Comparison of ENCODE assay signal across 21 cellular contexts in genomic region chr13:36787181-36787580, GRCh38. TPM values are rescaled to one million over a fixed set of nuclear protein-coding genes. Genes with fewer than 3 reads are reported as not detected.
DNase-seq lines count a peak whose midpoint lies in the region; ATAC-seq and TF ChIP-seq lines count a peak whose summit lies in the region.
"Had no signal": no experiment of that assay in that cellular context is flagged by ENCODE, and none has a peak within 500 bp of the region (broad histone marks: within the 10 kb centered on the region; RNA-seq: fewer than 3 reads in every experiment).

No MANE protein-coding gene starts in this region.

- no peaks in the 10 kb centered on the region for H3F3A ChIP-seq in GM23338 (replicated peaks; ENCODE audit: low read depth)
- no peaks in the 10 kb centered on the region for H3F3A ChIP-seq in neural progenitor cell (ENCODE audit: low read depth)

- TF ChIP-seq CTCF in GM23338 (conservative IDR thresholded peaks at IDR 0.05; ENCODE audit: low read depth in 2 of 2) (no peak), esophagus muscularis mucosa (IDR thresholded peaks at IDR 0.05) (no peak), neural progenitor cell (IDR thresholded peaks at IDR 0.05) (no peak)

- H3K4me2 ChIP-seq in GM23338 (no peak overlapping the region), neural progenitor cell (no peak overlapping the region)

- no peak for DNase-seq in GM23338 (ENCODE audit: low spot score)
- peak; percentile 15 for DNase-seq in SK-N-DZ (ENCODE audit: low spot score)
- peak; percentile 57 for DNase-seq in esophagus muscularis mucosa (ENCODE audit: extremely low spot score)
- DNase-seq in neural progenitor cell (ENCODE audit: low spot score): no peak
- no peak for DNase-seq in stimulated activated CD4-positive, alpha-beta T cell treated with anti-CD3 and anti-CD28 coated beads, Interleukin-2, amount 100 ng/mL, for 48 hours
- DNase-seq in activated T-helper 1 cell treated with anti-CD3 and anti-CD28 coated beads, Interleukin-12 subunit alpha, Interleukin-12 subunit beta, Interleukin-2, Interleukin-4 antibody, amounts not matched to agents 30 ng/mL and 10 ng/mL and 1 ng/mL, durations not matched to agents 14 hours and 24 hours and 36 hours (ENCODE audit: low spot score): no peak
- DNase-seq in NCI-H226: no peak
- DNase-seq: COR-L47, DMS53, KBM-7, NCI-H1092, NCI-H1694, NCI-H2107, NCI-H446, NCI-H69, RPMI8226, SJCRH30, SW 1271 had no signal

- ATAC-seq in GM23338 (peak; percentile 38; the same call in 1 of the 3 replicates), HG03108 (IDR thresholded peaks at IDR 0.05; ENCODE audit: unreplicated experiment) (no peak)
- ATAC-seq: HCT116 had no signal

- H3K9me3 Mint-ChIP-seq in GM23338: no peaks in the 10 kb centered on the region
- H3K9me3 Mint-ChIP-seq in neural progenitor cell: no peaks in the 10 kb centered on the region
- H3K9me3 Mint-ChIP-seq in activated T-helper 1 cell treated with anti-CD3 and anti-CD28 coated beads, Interleukin-12 subunit alpha, Interleukin-12 subunit beta, Interleukin-2, Interleukin-4 antibody, amounts not matched to agents 30 ng/mL and 10 ng/mL and 1 ng/mL, durations not matched to agents 14 hours and 24 hours and 36 hours: no peaks in the 10 kb centered on the region

- peak overlapping the region; percentile 61; the same call in 1 of the 2 replicates for H2AFZ ChIP-seq in GM23338
- H2AFZ ChIP-seq in neural progenitor cell (replicated peaks): peak overlapping the region; percentile 81

- H3K4me1 Mint-ChIP-seq in GM23338 (peaks cover 15% of the 10 kb centered on the region), neural progenitor cell (peaks cover 24% of the 10 kb centered on the region)
- H3K4me1 Mint-ChIP-seq in activated T-helper 1 cell treated with anti-CD3 and anti-CD28 coated beads, Interleukin-12 subunit alpha, Interleukin-12 subunit beta, Interleukin-2, Interleukin-4 antibody, amounts not matched to agents 30 ng/mL and 10 ng/mL and 1 ng/mL, durations not matched to agents 14 hours and 24 hours and 36 hours (ENCODE audit: low read depth): no peaks in the 10 kb centered on the region

- H3K9me2 ChIP-seq in GM23338 (ENCODE audit: insufficient read depth): no peaks in the 10 kb centered on the region

- intact Hi-C loops in esophagus muscularis mucosa (cut with DNase I): no loop called here
- intact Hi-C loops in activated T-helper 1 cell treated with anti-CD3 and anti-CD28 coated beads, Interleukin-12 subunit alpha, Interleukin-12 subunit beta, Interleukin-2, Interleukin-4 antibody, amounts not matched to agents 30 ng/mL and 10 ng/mL and 1 ng/mL, durations not matched to agents 14 hours and 24 hours and 36 hours (cut with micrococcal nuclease): no loop called here

- H3K9ac ChIP-seq in neural progenitor cell: no peak overlapping the region

- H3K4me3 ChIP-seq in GM23338: no peak overlapping the region
- H3K4me3 ChIP-seq in esophagus muscularis mucosa: no peak overlapping the region
- no peak overlapping the region for H3K4me3 ChIP-seq in neural progenitor cell
- H3K4me3 ChIP-seq: SJCRH30 had no signal

- no peaks in the 10 kb centered on the region for H3K27me3 ChIP-seq in GM23338 (ENCODE audit: insufficient read depth)
- no peaks in the 10 kb centered on the region for H3K27me3 ChIP-seq in esophagus muscularis mucosa
- H3K27me3 ChIP-seq in neural progenitor cell: no peaks in the 10 kb centered on the region

- no peaks in the 10 kb centered on the region for H4K20me1 ChIP-seq in GM23338 (replicated peaks; ENCODE audit: insufficient read depth)
- H4K20me1 ChIP-seq in neural progenitor cell (ENCODE audit: low read depth): no peaks in the 10 kb centered on the region

- H3K4me1 ChIP-seq in GM23338 (ENCODE audit: insufficient read depth) (no peaks in the 10 kb centered on the region), esophagus muscularis mucosa (no peaks in the 10 kb centered on the region), neural progenitor cell (peaks cover 4% of the 10 kb centered on the region)
- H3K4me1 ChIP-seq: SJCRH30 had no signal

- no peak for TF ChIP-seq EP300 in esophagus muscularis mucosa (IDR thresholded peaks at IDR 0.05)

- H3K27ac ChIP-seq in GM23338 (ENCODE audit: low read depth) (peak overlapping the region; percentile 51; the same call in 1 of the 2 replicates), esophagus muscularis mucosa (replicated peaks in 1 of 4) (no peak overlapping the region), neural progenitor cell (no peak overlapping the region)
- H3K27ac ChIP-seq: SJCRH30 had no signal

- H3K36me3 Mint-ChIP-seq in GM23338 (ENCODE audit: low read depth) (no peaks in the 10 kb centered on the region), neural progenitor cell (no peaks in the 10 kb centered on the region)
- H3K36me3 Mint-ChIP-seq in activated T-helper 1 cell treated with anti-CD3 and anti-CD28 coated beads, Interleukin-12 subunit alpha, Interleukin-12 subunit beta, Interleukin-2, Interleukin-4 antibody, amounts not matched to agents 30 ng/mL and 10 ng/mL and 1 ng/mL, durations not matched to agents 14 hours and 24 hours and 36 hours (ENCODE audit: low read depth): no peaks in the 10 kb centered on the region
- H3K36me3 Mint-ChIP-seq: CD14-positive monocyte had no signal

- H3K27me3 Mint-ChIP-seq in GM23338 (ENCODE audit: insufficient read depth, low read depth, poor library complexity) (no peaks in the 10 kb centered on the region), neural progenitor cell (ENCODE audit: insufficient read depth, low read depth) (no peaks in the 10 kb centered on the region)
- H3K27me3 Mint-ChIP-seq in activated T-helper 1 cell treated with anti-CD3 and anti-CD28 coated beads, Interleukin-12 subunit alpha, Interleukin-12 subunit beta, Interleukin-2, Interleukin-4 antibody, amounts not matched to agents 30 ng/mL and 10 ng/mL and 1 ng/mL, durations not matched to agents 14 hours and 24 hours and 36 hours (ENCODE audit: insufficient read depth): peaks cover 9% of the 10 kb centered on the region

- H3K79me2 ChIP-seq in GM23338 (replicated peaks; ENCODE audit: insufficient read depth) (no peaks in the 10 kb centered on the region), neural progenitor cell (ENCODE audit: low read depth) (no peaks in the 10 kb centered on the region)

- H3K9me3 ChIP-seq in esophagus muscularis mucosa: no peaks in the 10 kb centered on the region
- H3K9me3 ChIP-seq in neural progenitor cell (ENCODE audit: low read depth): no peaks in the 10 kb centered on the region
- H3K9me3 ChIP-seq: SJCRH30 had no signal

- WGBS in esophagus muscularis mucosa: 61% methylated on average over 3 of the region's 3 CpGs

- H3K4me3 Mint-ChIP-seq in GM23338 (no peak overlapping the region), neural progenitor cell (peak overlapping the region; percentile 22)
- no peak overlapping the region for H3K4me3 Mint-ChIP-seq in activated T-helper 1 cell treated with anti-CD3 and anti-CD28 coated beads, Interleukin-12 subunit alpha, Interleukin-12 subunit beta, Interleukin-2, Interleukin-4 antibody, amounts not matched to agents 30 ng/mL and 10 ng/mL and 1 ng/mL, durations not matched to agents 14 hours and 24 hours and 36 hours
- H3K4me3 Mint-ChIP-seq: CD14-positive monocyte had no signal

- TF ChIP-seq POLR2A in esophagus muscularis mucosa (IDR thresholded peaks at IDR 0.05; ENCODE audit: low read depth): no peak

- H3K27ac Mint-ChIP-seq in GM23338: peak overlapping the region; percentile 27; the same call in 1 of the 2 replicates
- peak overlapping the region; percentile 67 for H3K27ac Mint-ChIP-seq in neural progenitor cell
- H3K27ac Mint-ChIP-seq in activated T-helper 1 cell treated with anti-CD3 and anti-CD28 coated beads, Interleukin-12 subunit alpha, Interleukin-12 subunit beta, Interleukin-2, Interleukin-4 antibody, amounts not matched to agents 30 ng/mL and 10 ng/mL and 1 ng/mL, durations not matched to agents 14 hours and 24 hours and 36 hours: no peak overlapping the region
- H3K27ac Mint-ChIP-seq: CD14-positive monocyte had no signal

- H3K36me3 ChIP-seq in GM23338 (ENCODE audit: insufficient read depth): no peaks in the 10 kb centered on the region
- H3K36me3 ChIP-seq in esophagus muscularis mucosa: no peaks in the 10 kb centered on the region
- no peaks in the 10 kb centered on the region for H3K36me3 ChIP-seq in neural progenitor cell
- H3K36me3 ChIP-seq: SJCRH30 had no signal

TF ChIP-seq in GM23338, 12 proteins besides CTCF, POLR2A, EP300 and RAD21 (continues in another document):
- TF ChIP-seq EZH2 (IDR thresholded peaks at IDR 0.05; ENCODE audit: low read depth, unreplicated experiment): no peak
- no peak for TF ChIP-seq EZH2phosphoT487 (IDR thresholded peaks at IDR 0.05; ENCODE audit: unreplicated experiment)
- TF ChIP-seq STAT1 (IDR thresholded peaks at IDR 0.05; ENCODE audit: unreplicated experiment): no peak
- TF ChIP-seq POLR2AphosphoS5 (IDR thresholded peaks at IDR 0.05; ENCODE audit: low read depth): no peak

RNA-seq across cellular contexts. Expression of gene RFXAP, which starts 31.8 kb away (rescaled TPM):
- total RNA-seq in GM23338 (2014; rRNA removed; shearing (Covaris generic)): 6.3 and 7.5 TPM in 2 replicates
- 8.5 and 10.3 TPM in 2 replicates for polyA plus RNA-seq in GM23338 (2016; fragmentation: Nextera tagmentation; extraction: Ambion mirVana)
- 6.2 and 9.7 TPM in 2 replicates for polyA plus RNA-seq in SK-N-DZ (2014; cell fraction: cytosol; rRNA removed)
- 7.8 and 18.6 TPM in 2 replicates for polyA plus RNA-seq in SK-N-DZ (2014; cell fraction: nucleus; rRNA removed)
- total RNA-seq in esophagus muscularis mucosa (1 to 10 TPM; 3.3 to 4.6 (median 4.2) TPM), neural progenitor cell (ENCODE audit: low replicate concordance) (7.5 and 10.4 TPM in 2 replicates)
- 19.0 and 19.8 TPM in 2 replicates for total RNA-seq in activated T-helper 1 cell treated with anti-CD3 and anti-CD28 coated beads, Interleukin-12 subunit alpha, Interleukin-12 subunit beta, Interleukin-2, Interleukin-4 antibody, amounts not matched to agents 30 ng/mL and 10 ng/mL and 1 ng/mL, durations not matched to agents 14 hours and 24 hours and 36 hours

Comparison
In these comparisons a context has a peak if more than half of its experiments do, and no peak if none do; other contexts are left out.
1. DNase-seq: peak in SK-N-DZ (single experiment) and esophagus muscularis mucosa (single experiment); none in GM23338 (single experiment), neural progenitor cell (single experiment), stimulated activated CD4-positive, alpha-beta T cell treated with anti-CD3 and anti-CD28 coated beads, Interleukin-2, amount 100 ng/mL, for 48 hours (0 of 2), activated T-helper 1 cell treated with anti-CD3 and anti-CD28 coated beads, Interleukin-12 subunit alpha, Interleukin-12 subunit beta, Interleukin-2, Interleukin-4 antibody, amounts not matched to agents 30 ng/mL and 10 ng/mL and 1 ng/mL, durations not matched to agents 14 hours and 24 hours and 36 hours (single experiment) and NCI-H226 (single experiment).